ENCODE assay signal across 10 cellular contexts in genomic region chr15:75661779-75662140, GRCh38. TPM values are rescaled to one million over a fixed set of nuclear protein-coding genes. Genes with fewer than 3 reads are reported as not detected.
DNase-seq lines count a peak whose midpoint lies in the region; TF ChIP-seq lines count a peak whose summit lies in the region.
"Had no signal": no experiment of that assay in that cellular context is flagged by ENCODE, and none has a peak within 500 bp of the region (broad histone marks: within the 10 kb centered on the region; RNA-seq: fewer than 3 reads in every experiment).

No MANE protein-coding gene starts in this region.

- no peak for TF ChIP-seq EP300 in tibial nerve (IDR thresholded peaks at IDR 0.05)

- peaks cover 17% of the 10 kb centered on the region for H3K36me3 ChIP-seq in SJSA1
- H3K36me3 ChIP-seq in esophagus (ENCODE audit: control insufficient read depth in 2 of 2, insufficient read depth in 2 of 2, low read length in 1 of 2), result peaks cover 10 to 22% of the 10 kb centered on the region in 2 donors
- H3K36me3 ChIP-seq in tibial nerve, result peaks cover 0 to 35% (median 5%) of the 10 kb centered on the region in 3 donors

- no peaks in the 10 kb centered on the region for H3K36me3 Mint-ChIP-seq in neural crest cell (ENCODE audit: low read depth)
- H3K36me3 Mint-ChIP-seq: naive thymus-derived CD8-positive, alpha-beta T cell; stimulated activated effector memory CD8-positive, alpha-beta T cell treated with anti-CD3 and anti-CD28 coated beads, Interleukin-12 subunit alpha, Interleukin-12 subunit beta, amount 100 ng/mL, for 72 hours had no signal

- TF ChIP-seq CTCF in neural crest cell (conservative IDR thresholded peaks at IDR 0.05) (no peak), tibial nerve (IDR thresholded peaks at IDR 0.05) (no peak)

- no peak for TF ChIP-seq POLR2A in tibial nerve (IDR thresholded peaks at IDR 0.05)

- H3K27me3 Mint-ChIP-seq in neural crest cell (ENCODE audit: low read depth), result no peaks in the 10 kb centered on the region

- H3K27ac ChIP-seq in SJSA1, result peak overlapping the region; percentile 82
- H3K27ac ChIP-seq in esophagus (ENCODE audit: low read depth in 2 of 2, low read length in 1 of 2), result peak overlapping the region; percentile 95 to 98
- peak overlapping the region; percentile 63 to 97 (median 86) for H3K27ac ChIP-seq in tibial nerve

- H3K4me3 Mint-ChIP-seq in neural crest cell, result no peak overlapping the region
- H3K4me3 Mint-ChIP-seq: naive thymus-derived CD8-positive, alpha-beta T cell; stimulated activated effector memory CD8-positive, alpha-beta T cell treated with anti-CD3 and anti-CD28 coated beads, Interleukin-12 subunit alpha, Interleukin-12 subunit beta, amount 100 ng/mL, for 72 hours had no signal

- WGBS in esophagus, 2 donors, result 59 to 60% methylated on average over 3 of the region's 3 CpGs
- 57 to 65% methylated on average over 3 of the region's 3 CpGs for WGBS in tibial nerve, 2 donors

- no peaks in the 10 kb centered on the region for H3K9me3 ChIP-seq in SJSA1 (replicated peaks)
- H3K9me3 ChIP-seq in esophagus (ENCODE audit: control insufficient read depth in 2 of 2, insufficient read depth in 1 of 2, low read depth in 1 of 2, low read length in 1 of 2), result no peaks in the 10 kb centered on the region
- no peaks in the 10 kb centered on the region for H3K9me3 ChIP-seq in tibial nerve

- H3K4me1 ChIP-seq in SJSA1 (replicated peaks) (peaks cover 29% of the 10 kb centered on the region), esophagus (ENCODE audit: control insufficient read depth in 2 of 2, insufficient read depth in 2 of 2, low read length in 1 of 2) (peaks cover 3 to 43% of the 10 kb centered on the region in 2 donors), tibial nerve (peaks cover 0 to 70% (median 36%) of the 10 kb centered on the region in 4 donors)

- no peak overlapping the region for H3K4me3 ChIP-seq in SJSA1
- H3K4me3 ChIP-seq in esophagus (ENCODE audit: low read depth in 1 of 2, low read length in 2 of 2), result no peak overlapping the region
- no peak overlapping the region for H3K4me3 ChIP-seq in tibial nerve

- no peaks in the 10 kb centered on the region for H3K4me1 Mint-ChIP-seq in neural crest cell
- H3K4me1 Mint-ChIP-seq: naive thymus-derived CD8-positive, alpha-beta T cell had no signal

- H3K27ac Mint-ChIP-seq in neural crest cell (ENCODE audit: unreplicated experiment), result peak overlapping the region; percentile 75
- H3K27ac Mint-ChIP-seq: naive thymus-derived CD8-positive, alpha-beta T cell; stimulated activated effector memory CD8-positive, alpha-beta T cell treated with anti-CD3 and anti-CD28 coated beads, Interleukin-12 subunit alpha, Interleukin-12 subunit beta, amount 100 ng/mL, for 72 hours had no signal

- H3K27me3 ChIP-seq in SJSA1 (replicated peaks) (no peaks in the 10 kb centered on the region), esophagus (ENCODE audit: control insufficient read depth in 1 of 2, insufficient read depth in 2 of 2, low read length in 2 of 2) (no peaks in the 10 kb centered on the region), tibial nerve (no peaks in the 10 kb centered on the region)

- DNase-seq in SJSA1 (ENCODE audit: low read depth in 1 of 2, low spot score in 2 of 2) (no peak), neural crest cell (ENCODE audit: low read depth, low spot score) (no peak), tibial nerve (ENCODE audit: low spot score in 2 of 2) (no peak), NCI-H146 treated with DMSO at 0.1 percent for 48 hours (lab: John Stamatoyannopoulos, UW; ENCODE audit: unreplicated experiment) (no peak), NCI-H345 treated with DMSO at 0.1 percent for 48 hours (lab: John Stamatoyannopoulos, UW; ENCODE audit: unreplicated experiment) (no peak)
- no peak for DNase-seq in effector CD4-positive, alpha-beta T cell
- no peak for DNase-seq in stimulated activated CD4-positive, alpha-beta T cell treated with anti-CD3 and anti-CD28 coated beads, Interleukin-4, amount 100 ng/mL, for 24 hours
- DNase-seq: naive thymus-derived CD8-positive, alpha-beta T cell had no signal

- no peaks in the 10 kb centered on the region for H3K9me3 Mint-ChIP-seq in neural crest cell
- H3K9me3 Mint-ChIP-seq: naive thymus-derived CD8-positive, alpha-beta T cell; stimulated activated effector memory CD8-positive, alpha-beta T cell treated with anti-CD3 and anti-CD28 coated beads, Interleukin-12 subunit alpha, Interleukin-12 subunit beta, amount 100 ng/mL, for 72 hours had no signal

RNA-seq across cellular contexts. Expression of gene SNX33, which starts 14.0 kb away (rescaled TPM):
- 4.8 and 6.1 TPM in 2 replicates for total RNA-seq in SJSA1 (2014; rRNA removed; shearing (Covaris generic))
- polyA plus RNA-seq in esophagus, result 10 to 100 TPM; 24.0 to 43.4 TPM
- total RNA-seq in neural crest cell, result 22.2 and 23.4 TPM in 2 replicates
- total RNA-seq in tibial nerve, result 10 to 100 TPM; 29.7 to 44.9 (median 31.1) TPM

RNA-seq across cellular contexts. Expression of gene IMP3, which starts 21.7 kb away (rescaled TPM):
- total RNA-seq in SJSA1 (2014; rRNA removed; shearing (Covaris generic)), result 85.3 and 101 TPM in 2 replicates
- 10 to 100 TPM; 59.4 to 91.1 TPM for polyA plus RNA-seq in esophagus
- total RNA-seq in neural crest cell (79.4 and 84.3 TPM in 2 replicates), tibial nerve (100 to 1,000 TPM; 163 to 179 (median 170) TPM)

RNA-seq across cellular contexts. Expression of gene SNUPN, which starts 36.2 kb away (rescaled TPM):
- total RNA-seq in SJSA1 (2014; rRNA removed; shearing (Covaris generic)), result 26.0 and 31.7 TPM in 2 replicates
- polyA plus RNA-seq in esophagus, result 10 to 100 TPM in 1 of 2 donors, 1 to 10 TPM in 1; 9.6 to 11.1 TPM
- total RNA-seq in neural crest cell (20.9 and 21.3 TPM in 2 replicates), tibial nerve (10 to 100 TPM; 16.3 to 35.1 (median 23.7) TPM)

RNA-seq across cellular contexts. Expression of gene CSPG4, which starts 50.9 kb away (rescaled TPM):
- total RNA-seq in SJSA1 (2014; rRNA removed; shearing (Covaris generic)), result 0.32 and 0.41 TPM in 2 replicates
- polyA plus RNA-seq in esophagus, result 1 to 10 TPM; 3.0 to 4.0 TPM
- 5.3 and 5.4 TPM in 2 replicates for total RNA-seq in neural crest cell
- total RNA-seq in tibial nerve, result 100 to 1,000 TPM; 100 to 132 (median 115) TPM
- total RNA-seq: naive thymus-derived CD8-positive, alpha-beta T cell had no signal
- polyA plus RNA-seq: naive thymus-derived CD8-positive, alpha-beta T cell had no signal
